21 cellular contexts compared by ENCODE assay signal in the genomic region with DNA sequence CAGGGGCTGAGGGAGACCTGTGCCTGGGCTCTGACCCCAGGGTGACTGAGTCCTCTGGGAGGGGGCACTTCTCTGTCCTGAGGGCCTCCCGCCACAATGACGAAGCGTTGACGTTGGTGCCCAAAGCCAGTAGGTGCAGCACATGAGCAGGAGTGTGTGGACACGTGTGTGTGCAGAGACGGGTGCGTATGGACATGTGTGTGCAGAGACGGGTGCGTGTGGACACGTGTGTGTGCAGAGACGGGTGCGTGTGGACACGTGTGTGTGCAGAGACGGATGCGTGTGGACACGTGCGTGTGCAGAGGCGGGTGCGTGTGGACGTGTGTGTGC. TPM values are rescaled to one million over a fixed set of nuclear protein-coding genes. Genes with fewer than 3 reads are reported as not detected.
"Had no signal": no experiment of that assay in that cellular context is flagged by ENCODE, and none has a peak within 500 bp of the region (broad histone marks: within the 10 kb centered on the region; RNA-seq: fewer than 3 reads in every experiment).

No MANE protein-coding gene starts in this region.

- H3K4me3 Mint-ChIP-seq: activated CD4-positive, alpha-beta T cell treated with anti-CD3 and anti-CD28 coated beads, Interleukin-2, amount 10 ng/mL, durations not matched to agents 7 days and 5 days; activated naive CD4-positive, alpha-beta T cell treated with anti-CD3 and anti-CD28 coated beads, Interleukin-2, amount 50 U/mL, for 24 hours; brain; WTC11 had no signal

- DNase-seq: activated effector memory CD4-positive, alpha-beta T cell treated with Interleukin-2 at 50 U/mL for 16 hours; amygdala; Karpas-422; NCI-H1048; NCI-H146; NCI-H187 treated with DMSO at 0.1 percent for 48 hours; NCI-H2081 treated with DMSO at 0.1 percent for 48 hours; NCI-H446; NCI-H524; SHP77 treated with DMSO at 0.1 percent for 48 hours had no signal

- H3K36me3 Mint-ChIP-seq: brain, WTC11 had no signal

- H3K27ac Mint-ChIP-seq: activated CD8-positive, alpha-beta T cell treated with anti-CD3 and anti-CD28 coated beads for 36 hours; activated T-helper 1 cell treated with anti-CD3 and anti-CD28 coated beads, Interleukin-12 subunit alpha, Interleukin-12 subunit beta, Interleukin-2, Interleukin-4 antibody, amounts not matched to agents 30 ng/mL and 10 ng/mL and 1 ng/mL, durations not matched to agents 14 hours and 24 hours and 36 hours; brain; WTC11 had no signal

- H3K27me3 Mint-ChIP-seq: activated CD4-positive, alpha-beta T cell treated with anti-CD3 and anti-CD28 coated beads, Interleukin-2, amount 10 ng/mL, durations not matched to agents 7 days and 5 days; activated CD8-positive, alpha-beta T cell treated with anti-CD3 and anti-CD28 coated beads for 36 hours; activated naive CD4-positive, alpha-beta T cell treated with anti-CD3 and anti-CD28 coated beads, Interleukin-2, amount 50 U/mL, for 24 hours; central memory CD8-positive, alpha-beta T cell had no signal

- ATAC-seq: WTC11 had no signal

- FAIRE-seq: astrocyte, RCC 7860 had no signal

- H3K9me3 Mint-ChIP-seq: activated CD4-positive, alpha-beta T cell treated with anti-CD3 and anti-CD28 coated beads, Interleukin-2, amount 10 ng/mL, durations not matched to agents 7 days and 5 days; activated CD8-positive, alpha-beta T cell treated with anti-CD3 and anti-CD28 coated beads for 36 hours; activated naive CD4-positive, alpha-beta T cell treated with anti-CD3 and anti-CD28 coated beads, Interleukin-2, amount 50 U/mL, for 24 hours; activated T-helper 1 cell treated with anti-CD3 and anti-CD28 coated beads, Interleukin-12 subunit alpha, Interleukin-12 subunit beta, Interleukin-2, Interleukin-4 antibody, amounts not matched to agents 30 ng/mL and 10 ng/mL and 1 ng/mL, durations not matched to agents 14 hours and 24 hours and 36 hours; brain; central memory CD8-positive, alpha-beta T cell; T-helper 1 cell treated with Interleukin-12 subunit alpha and Interleukin-12 subunit beta and Interleukin-4 antibody, amounts not matched to agents 30 μg/mL and 1 μg/mL, for 36 hours; WTC11 had no signal

RNA-seq across cellular contexts. Expression of a gene that starts 0.7 kb away (rescaled TPM):
- total RNA-seq: SK-MEL-5 had no signal

RNA-seq across cellular contexts. Expression of a gene that starts 40.9 kb away (rescaled TPM):
- total RNA-seq: activated CD8-positive, alpha-beta T cell treated with anti-CD3 and anti-CD28 coated beads for 36 hours; astrocyte had no signal

RNA-seq across cellular contexts. Expression of a gene that starts 53.4 kb away (rescaled TPM):
- total RNA-seq: activated CD4-positive, alpha-beta T cell treated with anti-CD3 and anti-CD28 coated beads, Interleukin-2, amount 10 ng/mL, durations not matched to agents 7 days and 5 days; activated CD8-positive, alpha-beta T cell treated with anti-CD3 and anti-CD28 coated beads for 36 hours; activated T-helper 1 cell treated with anti-CD3 and anti-CD28 coated beads, Interleukin-12 subunit alpha, Interleukin-12 subunit beta, Interleukin-2, Interleukin-4 antibody, amounts not matched to agents 30 ng/mL and 10 ng/mL and 1 ng/mL, durations not matched to agents 14 hours and 24 hours and 36 hours; astrocyte; SK-MEL-5 had no signal
